In the genomic region with DNA sequence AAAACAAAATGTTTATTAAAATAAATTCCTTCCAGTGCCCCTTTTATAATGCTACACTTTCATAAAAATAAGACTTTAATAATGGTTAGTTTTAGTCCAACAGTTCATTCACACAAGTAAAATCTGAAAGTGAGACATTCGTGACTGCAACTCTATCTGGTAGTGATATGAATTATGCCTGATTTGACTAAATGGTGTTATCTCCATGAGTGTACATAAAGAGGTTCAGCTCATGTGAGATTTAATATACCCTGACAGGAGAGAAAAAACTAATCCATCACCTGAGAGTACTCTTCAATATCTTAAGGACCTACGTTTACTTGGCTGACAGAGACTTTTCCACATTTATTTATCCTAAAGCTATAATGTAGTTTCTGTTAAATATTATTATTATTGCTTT, we compare ENCODE assay signal across 24 cellular contexts.
"Had no signal": no experiment of that assay in that cellular context is flagged by ENCODE, and none has a peak within 500 bp of the region (broad histone marks: within the 10 kb centered on the region; RNA-seq: fewer than 3 reads in every experiment).

No MANE protein-coding gene starts in this region.

- H3K27me3 Mint-ChIP-seq: memory B cell had no signal

- ATAC-seq: foreskin keratinocyte, left cardiac atrium, lower lobe of right lung, natural killer cell had no signal

- H3K9me3 ChIP-seq: left ventricle myocardium inferior, lower lobe of right lung, sigmoid colon, stomach, thoracic aorta, transverse colon had no signal

- H3K27ac Mint-ChIP-seq: endodermal cell, memory B cell, mesothelial cell of epicardium, natural killer cell had no signal

- H3K4me1 Mint-ChIP-seq: immature natural killer cell, memory B cell, mesothelial cell of epicardium, natural killer cell, neural crest cell had no signal

- H3K36me3 Mint-ChIP-seq: natural killer cell had no signal

- DNase-seq: effector CD4-positive, alpha-beta T cell; endodermal cell; erythroblast; foreskin keratinocyte; immature natural killer cell; kidney; left cardiac atrium; left ventricle myocardium inferior; lower lobe of right lung; natural killer cell; posterior cingulate gyrus; sigmoid colon; stimulated activated CD4-positive, alpha-beta T cell treated with anti-CD3 and anti-CD28 coated beads, Interleukin-2, amount 100 ng/mL, for 24 hours; stimulated activated CD4-positive, alpha-beta T cell treated with anti-CD3 and anti-CD28 coated beads, Interleukin-4, amount 100 ng/mL, for 4 hours; stimulated activated naive CD4-positive, alpha-beta T cell; stomach; substantia nigra; transverse colon had no signal

- FAIRE-seq: endothelial cell of umbilical vein had no signal

- H3K4me3 Mint-ChIP-seq: endodermal cell, immature natural killer cell, memory B cell, mesothelial cell of epicardium, natural killer cell, neural crest cell had no signal

- H3K4me1 ChIP-seq: foreskin keratinocyte, left ventricle myocardium inferior, lower lobe of right lung, sigmoid colon, stomach, transverse colon had no signal

- H3K27me3 ChIP-seq: foreskin keratinocyte, sigmoid colon, stomach, transverse colon had no signal

- H3K4me3 ChIP-seq: left ventricle myocardium inferior, lower lobe of right lung, sigmoid colon, skin epidermis, stomach, thoracic aorta, transverse colon had no signal

- H3K9me3 Mint-ChIP-seq: immature natural killer cell, memory B cell, mesothelial cell of epicardium, natural killer cell, neural crest cell had no signal

- H3K27ac ChIP-seq: foreskin keratinocyte, left ventricle myocardium inferior, lower lobe of right lung, sigmoid colon, skin epidermis, stomach, thoracic aorta, transverse colon had no signal
